In genomic region chr4:23212558-23212957, GRCh38 we compare ENCODE assay signal across 30 cellular contexts.
"Had no signal": no experiment of that assay in that cellular context is flagged by ENCODE, and none has a peak within 500 bp of the region (broad histone marks: within the 10 kb centered on the region; RNA-seq: fewer than 3 reads in every experiment).

No MANE protein-coding gene starts in this region.

- H3K36me3 Mint-ChIP-seq: activated naive CD4-positive, alpha-beta T cell treated with anti-CD3 and anti-CD28 coated beads, Interleukin-2, amount 10 ng/mL, durations not matched to agents 7 days and 5 days; activated naive CD4-positive, alpha-beta T cell treated with anti-CD3 and anti-CD28 coated beads, Interleukin-2, amount 50 U/mL, for 72 hours; activated naive CD8-positive, alpha-beta T cell treated with anti-CD3 and anti-CD28 coated beads, Interleukin-2, amount 10 ng/mL, durations not matched to agents 7 days and 5 days had no signal

- H3K36me3 ChIP-seq: ascending aorta, esophagus squamous epithelium, heart left ventricle had no signal

- DNase-seq: activated CD4-positive, alpha-beta memory T cell treated with anti-CD3 and anti-CD28 coated beads, Interleukin-2, amount 10 ng/mL, durations not matched to agents 7 days and 5 days; activated CD4-positive, alpha-beta T cell treated with anti-CD3 and anti-CD28 coated beads for 1 hour; activated CD4-positive, alpha-beta T cell treated with anti-CD3 and anti-CD28 coated beads for 4 hours; activated CD4-positive, alpha-beta T cell treated with anti-CD3 and anti-CD28 coated beads, Interleukin-2, amount 10 ng/mL, durations not matched to agents 7 days and 5 days; activated CD4-positive, alpha-beta T cell treated with anti-CD3 and anti-CD28 coated beads, Interleukin-2, amount 50 U/mL, for 4 hours; activated CD8-positive, alpha-beta memory T cell treated with anti-CD3 and anti-CD28 coated beads, Interleukin-2, amount 50 U/mL, for 48 hours; activated gamma-delta T cell; activated naive CD4-positive, alpha-beta T cell; activated naive CD4-positive, alpha-beta T cell treated with anti-CD3 and anti-CD28 coated beads, Interleukin-2, amount 10 ng/mL, durations not matched to agents 7 days and 5 days; activated naive CD8-positive, alpha-beta T cell treated with anti-CD3 and anti-CD28 coated beads, Interleukin-2, amount 10 ng/mL, durations not matched to agents 7 days and 5 days; activated T-cell treated with anti-CD3 and anti-CD28 coated beads for 4 hours; activated T-cell treated with anti-CD3 and anti-CD28 coated beads, Interleukin-2, amount 50 U/mL, for 24 hours; activated T-cell treated with anti-CD3 and anti-CD28 coated beads, Interleukin-2, amount 50 U/mL, for 72 hours; body of pancreas; caudate nucleus; effector CD8-positive, alpha-beta T cell; esophagus squamous epithelium; glutamatergic neuron; heart left ventricle; T-helper 2 cell had no signal

- H3K9me3 ChIP-seq: ascending aorta, body of pancreas had no signal

- H3K9me3 Mint-ChIP-seq: activated CD4-positive, alpha-beta memory T cell treated with anti-CD3 and anti-CD28 coated beads, Interleukin-2, amount 10 ng/mL, durations not matched to agents 7 days and 5 days; activated CD4-positive, alpha-beta T cell treated with anti-CD3 and anti-CD28 coated beads, Interleukin-2, amount 10 ng/mL, durations not matched to agents 7 days and 5 days; activated naive CD4-positive, alpha-beta T cell treated with anti-CD3 and anti-CD28 coated beads, Interleukin-2, amount 50 U/mL, for 72 hours; activated naive CD8-positive, alpha-beta T cell treated with anti-CD3 and anti-CD28 coated beads, Interleukin-2, amount 10 ng/mL, durations not matched to agents 7 days and 5 days had no signal

- FAIRE-seq: colon, endometrium, endothelial cell of umbilical vein, frontal cortex, TTC549 had no signal

- H3K27me3 Mint-ChIP-seq: activated CD4-positive, alpha-beta memory T cell treated with anti-CD3 and anti-CD28 coated beads, Interleukin-2, amount 10 ng/mL, durations not matched to agents 7 days and 5 days; activated CD4-positive, alpha-beta T cell treated with anti-CD3 and anti-CD28 coated beads, Interleukin-2, amount 10 ng/mL, durations not matched to agents 7 days and 5 days; activated naive CD4-positive, alpha-beta T cell treated with anti-CD3 and anti-CD28 coated beads, Interleukin-2, amount 10 ng/mL, durations not matched to agents 7 days and 5 days; activated naive CD8-positive, alpha-beta T cell treated with anti-CD3 and anti-CD28 coated beads, Interleukin-2, amount 10 ng/mL, durations not matched to agents 7 days and 5 days; activated T-cell treated with anti-CD3 and anti-CD28 coated beads, Interleukin-2, amount 50 U/mL, for 24 hours had no signal

- H3K27ac ChIP-seq: ascending aorta, body of pancreas, epithelial cell of prostate, esophagus squamous epithelium, heart left ventricle, VCaP had no signal

- H3K27me3 ChIP-seq: ascending aorta, body of pancreas, esophagus squamous epithelium, heart left ventricle had no signal

- ATAC-seq: activated naive CD4-positive, alpha-beta T cell treated with anti-CD3 and anti-CD28 coated beads, Interleukin-2, amount 50 U/mL, for 72 hours; activated T-cell treated with anti-CD3 and anti-CD28 coated beads, Interleukin-2, amount 50 U/mL, for 72 hours; body of pancreas; heart left ventricle; WTC11 had no signal

- H3K27ac Mint-ChIP-seq: activated CD4-positive, alpha-beta memory T cell treated with anti-CD3 and anti-CD28 coated beads, Interleukin-2, amount 10 ng/mL, durations not matched to agents 7 days and 5 days; activated CD4-positive, alpha-beta T cell treated with anti-CD3 and anti-CD28 coated beads, Interleukin-2, amount 10 ng/mL, durations not matched to agents 7 days and 5 days; activated naive CD4-positive, alpha-beta T cell treated with anti-CD3 and anti-CD28 coated beads, Interleukin-2, amount 10 ng/mL, durations not matched to agents 7 days and 5 days; activated naive CD4-positive, alpha-beta T cell treated with anti-CD3 and anti-CD28 coated beads, Interleukin-2, amount 50 U/mL, for 72 hours; activated naive CD8-positive, alpha-beta T cell treated with anti-CD3 and anti-CD28 coated beads, Interleukin-2, amount 10 ng/mL, durations not matched to agents 7 days and 5 days; activated T-cell treated with anti-CD3 and anti-CD28 coated beads, Interleukin-2, amount 50 U/mL, for 24 hours; activated T-cell treated with anti-CD3 and anti-CD28 coated beads, Interleukin-2, amount 50 U/mL, for 72 hours; WTC11 had no signal

- H3K4me3 ChIP-seq: ascending aorta, body of pancreas, esophagus squamous epithelium, heart left ventricle had no signal

- H3K4me1 ChIP-seq: ascending aorta, body of pancreas, esophagus squamous epithelium, heart left ventricle had no signal

- H3K4me1 Mint-ChIP-seq: activated CD4-positive, alpha-beta memory T cell treated with anti-CD3 and anti-CD28 coated beads, Interleukin-2, amount 10 ng/mL, durations not matched to agents 7 days and 5 days; activated CD4-positive, alpha-beta T cell treated with anti-CD3 and anti-CD28 coated beads, Interleukin-2, amount 10 ng/mL, durations not matched to agents 7 days and 5 days; activated naive CD4-positive, alpha-beta T cell treated with anti-CD3 and anti-CD28 coated beads, Interleukin-2, amount 10 ng/mL, durations not matched to agents 7 days and 5 days; activated naive CD8-positive, alpha-beta T cell treated with anti-CD3 and anti-CD28 coated beads, Interleukin-2, amount 10 ng/mL, durations not matched to agents 7 days and 5 days had no signal

- H3K4me3 Mint-ChIP-seq: activated CD4-positive, alpha-beta memory T cell treated with anti-CD3 and anti-CD28 coated beads, Interleukin-2, amount 10 ng/mL, durations not matched to agents 7 days and 5 days; activated CD4-positive, alpha-beta T cell treated with anti-CD3 and anti-CD28 coated beads, Interleukin-2, amount 10 ng/mL, durations not matched to agents 7 days and 5 days; activated naive CD4-positive, alpha-beta T cell treated with anti-CD3 and anti-CD28 coated beads, Interleukin-2, amount 10 ng/mL, durations not matched to agents 7 days and 5 days; activated naive CD8-positive, alpha-beta T cell treated with anti-CD3 and anti-CD28 coated beads, Interleukin-2, amount 10 ng/mL, durations not matched to agents 7 days and 5 days; activated T-cell treated with anti-CD3 and anti-CD28 coated beads, Interleukin-2, amount 50 U/mL, for 24 hours; activated T-cell treated with anti-CD3 and anti-CD28 coated beads, Interleukin-2, amount 50 U/mL, for 72 hours; WTC11 had no signal
